ENCODE assay signal across 33 cellular contexts in genomic region chr12:1826867-1827705, GRCh38. TPM values are rescaled to one million over a fixed set of nuclear protein-coding genes. Genes with fewer than 3 reads are reported as not detected.
DNase-seq lines count a peak whose midpoint lies in the region; ATAC-seq, FAIRE-seq and TF ChIP-seq lines count a peak whose summit lies in the region.
"Had no signal": no experiment of that assay in that cellular context is flagged by ENCODE, and none has a peak within 500 bp of the region (broad histone marks: within the 10 kb centered on the region; RNA-seq: fewer than 3 reads in every experiment).

No MANE protein-coding gene starts in this region.

- no peak for TF ChIP-seq POLR2A in GM12891 (IDR thresholded peaks at IDR 0.05; ENCODE audit: low read depth, low read length)

- WGBS in mesenchymal stem cell = 91% methylated on average over 24 of the region's 25 CpGs

- H3K18ac ChIP-seq in mesenchymal stem cell (ENCODE audit: low read depth in 1 of 2, low read length in 2 of 2) = no peak overlapping the region

- H2BK120ac ChIP-seq in mesenchymal stem cell (ENCODE audit: low read depth, low read length) = no peak overlapping the region

- H3K23ac ChIP-seq in mesenchymal stem cell (ENCODE audit: low read length in 2 of 2) = no peak overlapping the region

- no peak overlapping the region for H3K4ac ChIP-seq in mesenchymal stem cell (ENCODE audit: low read depth in 1 of 2, low read length in 2 of 2)

- no peak overlapping the region for H2AFZ ChIP-seq in mesenchymal stem cell (ENCODE audit: low read depth, low read length)
- H2AFZ ChIP-seq: PC-9 had no signal

- H2BK12ac ChIP-seq in mesenchymal stem cell (ENCODE audit: low read length in 2 of 2) = no peak overlapping the region

- H2BK15ac ChIP-seq in mesenchymal stem cell (ENCODE audit: low read depth, poor library complexity, severe bottlenecking) = no peak overlapping the region

- no peak overlapping the region for H3K9ac ChIP-seq in mesenchymal stem cell (ENCODE audit: low read length)

- no peak overlapping the region for H2BK5ac ChIP-seq in mesenchymal stem cell (ENCODE audit: low read depth, low read length, poor library complexity, severe bottlenecking)

- H3K27me3 ChIP-seq in SJCRH30 (peaks cover 12% of the 10 kb centered on the region; the same call in 1 of the 2 replicates), mesenchymal stem cell (ENCODE audit: control insufficient read depth in 1 of 2, insufficient read depth in 1 of 2, low read length in 2 of 2) (peaks cover 69 to 83% of the 10 kb centered on the region in 2 experiments)

- H3K4me2 ChIP-seq in mesenchymal stem cell (ENCODE audit: low read length, poor library complexity, severe bottlenecking) = no peak overlapping the region
- H3K4me2 ChIP-seq: PC-9 had no signal

- H3K79me1 ChIP-seq in mesenchymal stem cell (replicated peaks; ENCODE audit: low read length, poor library complexity, severe bottlenecking) = no peaks in the 10 kb centered on the region

- H3K9me3 ChIP-seq in SJCRH30 (replicated peaks) = no peaks in the 10 kb centered on the region
- no peaks in the 10 kb centered on the region for H3K9me3 ChIP-seq in mesenchymal stem cell (ENCODE audit: control insufficient read depth, low read length)
- H3K9me3 ChIP-seq: esophagus muscularis mucosa, HAP-1, heart right ventricle had no signal

- peak overlapping the region; percentile 29 for H4K8ac ChIP-seq in mesenchymal stem cell (ENCODE audit: low read length)

- no peak for FAIRE-seq in GM12891 (lab: Jason Lieb, UNC)

- H3K4me3 ChIP-seq in SJCRH30 = no peak overlapping the region
- H3K4me3 ChIP-seq in mesenchymal stem cell (ENCODE audit: insufficient read depth in 1 of 2, low read depth in 1 of 2, low read length in 2 of 2) = no peak overlapping the region
- H3K4me3 ChIP-seq: esophagus muscularis mucosa, HAP-1, heart right ventricle, PC-9 had no signal

- no peak overlapping the region for H4K91ac ChIP-seq in mesenchymal stem cell (ENCODE audit: low read length)

- H3K27ac ChIP-seq in SJCRH30 = no peak overlapping the region
- H3K27ac ChIP-seq in mesenchymal stem cell (ENCODE audit: low read length, poor library complexity, severe bottlenecking) = no peak overlapping the region
- H3K27ac ChIP-seq: esophagus muscularis mucosa, heart right ventricle, PC-9 had no signal

- ATAC-seq in HG02885 (IDR thresholded peaks at IDR 0.05; ENCODE audit: poor library complexity, unreplicated experiment) = peak; percentile 57
- ATAC-seq: CD8-positive, alpha-beta T cell; heart right ventricle; left cardiac atrium; sciatic nerve; stimulated activated effector memory CD8-positive, alpha-beta T cell treated with anti-CD3 and anti-CD28 coated beads, Interleukin-12 subunit alpha, Interleukin-12 subunit beta, amount 100 ng/mL, for 72 hours had no signal

- H3K4me1 ChIP-seq in SJCRH30 (peaks cover 2% of the 10 kb centered on the region; the same call in 1 of the 2 replicates), mesenchymal stem cell (ENCODE audit: control insufficient read depth, insufficient read depth, low read depth, low read length) (peaks cover 5% of the 10 kb centered on the region)
- H3K4me1 ChIP-seq: HAP-1 had no signal

- H3K36me3 ChIP-seq in SJCRH30 = no peaks in the 10 kb centered on the region
- H3K36me3 ChIP-seq in mesenchymal stem cell (ENCODE audit: control insufficient read depth in 1 of 2, insufficient read depth in 2 of 2, low read depth in 1 of 2, low read length in 2 of 2) = no peaks in the 10 kb centered on the region
- H3K36me3 ChIP-seq: esophagus muscularis mucosa, HAP-1, heart right ventricle had no signal

- DNase-seq in CD1c-positive myeloid dendritic cell (ENCODE audit: extremely low spot score) = peak; percentile 26
- peak; percentile 33 to 45 for DNase-seq in SJCRH30
- no peak for DNase-seq in mesenchymal stem cell
- no peak for DNase-seq in GM12891 (ENCODE audit: insufficient read length, low spot score)
- DNase-seq in hepatic stellate cell (ENCODE audit: low spot score) = no peak
- no peak for DNase-seq in KG1 (lab: John Stamatoyannopoulos, UW)
- DNase-seq: activated CD4-positive, alpha-beta T cell treated with anti-CD3 and anti-CD28 coated beads, Interleukin-2, amount 10 ng/mL, durations not matched to agents 24 days and 14 days; activated effector memory CD4-positive, alpha-beta T cell treated with anti-CD3 and anti-CD28 coated beads, Interleukin-2, amount 50 U/mL, for 16 hours; activated T-cell treated with anti-CD3 and anti-CD28 coated beads, Interleukin-2, amount 50 U/mL, for 1 hour; central memory CD4-positive, alpha-beta T cell; DMS153; endodermal cell; foreskin melanocyte; heart right ventricle; left cardiac atrium; NCI-H1048; NCI-H187 treated with DMSO at 0.1 percent for 48 hours; NCI-H510A; PC-9; SHP77; stimulated activated CD4-positive, alpha-beta T cell treated with anti-CD3 and anti-CD28 coated beads, Interleukin-4, amount 100 ng/mL, for 24 hours; substantia nigra; T-helper 9 cell had no signal

- no peak overlapping the region for H3K14ac ChIP-seq in mesenchymal stem cell (ENCODE audit: low read length in 2 of 2)

- no peak overlapping the region for H2AK5ac ChIP-seq in mesenchymal stem cell (ENCODE audit: low read length, severe bottlenecking)

TF ChIP-seq in GM12891, 5 proteins besides CTCF, POLR2A, EP300 and RAD21:
- TF ChIP-seq POLR2AphosphoS5 (IDR thresholded peaks at IDR 0.05; ENCODE audit: low read depth, low read length) = no peak
- no peak for TF ChIP-seq SPI1 (IDR thresholded peaks at IDR 0.05; ENCODE audit: low read depth, low read length)
TF ChIP-seq in GM12891: peak in this region for 0.

RNA-seq across cellular contexts. Expression of gene LRTM2, which starts 6.7 kb away (rescaled TPM):
- total RNA-seq in SJCRH30 (2014; rRNA removed; shearing (Covaris generic)) = not detected in 2 replicates
- 0.01 TPM for polyA plus RNA-seq in mesenchymal stem cell (2013, experiment 1 of 2)
- 0.01 TPM for polyA plus RNA-seq in mesenchymal stem cell (2013, experiment 2 of 2)
- not detected for polyA plus RNA-seq in GM12891 (2012; ENCODE audit: low read depth, missing spikeins)
- total RNA-seq: activated CD8-positive, alpha-beta memory T cell treated with anti-CD3 and anti-CD28 coated beads for 36 hours; CD8-positive, alpha-beta T cell; G401; heart right ventricle; HT1080; left cardiac atrium; PC-9; sciatic nerve; ureter had no signal
- polyA plus RNA-seq: heart right ventricle had no signal

Comparison
In these comparisons a context has a peak if more than half of its experiments do, and no peak if none do; other contexts are left out.
1. DNase-seq: peak in CD1c-positive myeloid dendritic cell (single experiment) and SJCRH30 (2 of 2); none in mesenchymal stem cell (single experiment), GM12891 (single experiment), hepatic stellate cell (single experiment) and KG1 (single experiment).